Comparison of ENCODE assay signal across 26 cellular contexts in the genomic region with DNA sequence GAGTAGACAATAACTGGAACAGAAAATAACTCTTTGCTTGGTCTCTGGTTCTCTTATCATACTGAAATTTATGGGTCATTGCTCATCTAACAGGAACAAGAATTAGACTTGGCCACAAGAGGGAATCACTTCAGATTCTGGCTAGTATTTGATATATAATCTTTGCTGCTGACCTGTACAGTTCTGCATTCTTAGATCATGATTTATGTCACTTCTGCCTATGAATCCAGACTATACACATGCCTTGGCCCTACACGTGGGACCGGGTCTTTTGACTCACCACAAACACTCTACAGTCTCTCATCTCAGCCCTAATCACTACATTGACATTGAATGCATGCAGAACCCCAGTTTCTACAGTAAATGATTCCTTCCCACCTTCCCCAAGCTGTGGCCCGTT.
DNase-seq lines count a peak whose midpoint lies in the region; ATAC-seq and TF ChIP-seq lines count a peak whose summit lies in the region.
"Had no signal": no experiment of that assay in that cellular context is flagged by ENCODE, and none has a peak within 500 bp of the region (broad histone marks: within the 10 kb centered on the region; RNA-seq: fewer than 3 reads in every experiment).

No MANE protein-coding gene starts in this region.

- H3K79me2 ChIP-seq in SK-N-SH (ENCODE audit: insufficient read depth) (no peaks in the 10 kb centered on the region), trophoblast cell (ENCODE audit: control insufficient read depth, insufficient read depth, low read length, poor library complexity) (no peaks in the 10 kb centered on the region)

- no peak overlapping the region for H3K23ac ChIP-seq in trophoblast cell (ENCODE audit: low read length)

- peak overlapping the region; percentile 43 for H2BK120ac ChIP-seq in trophoblast cell (ENCODE audit: insufficient read depth, low read length, poor library complexity)

- no peaks in the 10 kb centered on the region for H3K79me1 ChIP-seq in trophoblast cell (ENCODE audit: low read length)

- no peaks in the 10 kb centered on the region for H4K20me1 ChIP-seq in SK-N-SH (ENCODE audit: insufficient read depth)
- H4K20me1 ChIP-seq: BLaER1 treated with 17β-estradiol and CSF1 and Interleukin-3, amounts not matched to agents 10 nM and 100 nM had no signal

- H4K91ac ChIP-seq in trophoblast cell (ENCODE audit: low read depth, low read length), result no peak overlapping the region

- H2AK5ac ChIP-seq in trophoblast cell (ENCODE audit: low read length), result no peak overlapping the region

- H3K4me1 ChIP-seq in SK-N-SH (ENCODE audit: control insufficient read depth in 1 of 2, insufficient read depth in 2 of 2, low read depth in 1 of 2, low read length in 1 of 2) (peaks cover 0 to 4% of the 10 kb centered on the region in 2 experiments; a peak in 2 of 4 replicates), trophoblast cell (ENCODE audit: control insufficient read depth in 1 of 2, insufficient read depth in 2 of 2, low read length in 2 of 2) (no peaks in the 10 kb centered on the region), right cardiac atrium (ENCODE audit: control insufficient read depth, insufficient read depth, low read length) (no peaks in the 10 kb centered on the region), vagina (no peaks in the 10 kb centered on the region)
- H3K4me1 ChIP-seq: BLaER1 treated with 17β-estradiol and CSF1 and Interleukin-3, amounts not matched to agents 10 nM and 100 nM; Caco-2 had no signal

- no peak for TF ChIP-seq EP300 in SK-N-SH (IDR thresholded peaks at IDR 0.05; ENCODE audit: borderline replicate concordance in 1 of 2, low read depth in 1 of 2, low read length in 1 of 2)

- H2AFZ ChIP-seq in SK-N-SH (ENCODE audit: low read depth) (no peak overlapping the region), trophoblast cell (ENCODE audit: insufficient read depth, low read length, poor library complexity) (no peak overlapping the region)

- POLR2A ChIA-PET in SK-N-SH (lab: Yijun Ruan, JAX), result no interaction called here

- H3K14ac ChIP-seq in trophoblast cell (ENCODE audit: low read length), result no peak overlapping the region

- H3K9me2 ChIP-seq in SK-N-SH, result no peaks in the 10 kb centered on the region

- peak; percentile 81 for ATAC-seq in SK-N-SH treated with all-trans-retinoic acid at 6 μM for 48 hours
- ATAC-seq in HG03159 (IDR thresholded peaks at IDR 0.05; ENCODE audit: unreplicated experiment), result no peak
- no peak for ATAC-seq in right cardiac atrium
- ATAC-seq: GM12878, PC-3 had no signal

- H3F3A ChIP-seq in SK-N-SH (replicated peaks; ENCODE audit: insufficient read depth), result no peaks in the 10 kb centered on the region

- H3K9ac ChIP-seq in SK-N-SH (no peak overlapping the region), trophoblast cell (ENCODE audit: low read length) (no peak overlapping the region)
- H3K9ac ChIP-seq: BLaER1 treated with 17β-estradiol and CSF1 and Interleukin-3, amounts not matched to agents 10 nM and 100 nM had no signal

- H3K4me3 ChIP-seq in SK-N-SH (ENCODE audit: low read depth in 2 of 2, low read length in 1 of 2), result no peak overlapping the region
- H3K4me3 ChIP-seq in brain microvascular endothelial cell (ENCODE audit: low read depth, low read length), result no peak overlapping the region
- no peak overlapping the region for H3K4me3 ChIP-seq in trophoblast cell (ENCODE audit: low read depth, low read length)
- no peak overlapping the region for H3K4me3 ChIP-seq in right cardiac atrium (ENCODE audit: low read length)
- H3K4me3 ChIP-seq in vagina, result no peak overlapping the region
- H3K4me3 ChIP-seq: BLaER1 treated with 17β-estradiol and CSF1 and Interleukin-3, amounts not matched to agents 10 nM and 100 nM; GM12878 had no signal

- H3K27me3 ChIP-seq in SK-N-SH (ENCODE audit: insufficient read depth) (no peaks in the 10 kb centered on the region), brain microvascular endothelial cell (replicated peaks) (no peaks in the 10 kb centered on the region), trophoblast cell (ENCODE audit: insufficient read depth, low read length) (no peaks in the 10 kb centered on the region), right cardiac atrium (ENCODE audit: control insufficient read depth, insufficient read depth) (no peaks in the 10 kb centered on the region), vagina (no peaks in the 10 kb centered on the region)
- H3K27me3 ChIP-seq: BLaER1 treated with 17β-estradiol and CSF1 and Interleukin-3, amounts not matched to agents 10 nM and 100 nM had no signal

- H2BK5ac ChIP-seq in trophoblast cell (ENCODE audit: low read depth, low read length, poor library complexity), result no peak overlapping the region

- no peak for DNase-seq in SK-N-SH
- no peak for DNase-seq in brain microvascular endothelial cell
- no peak for DNase-seq in trophoblast cell
- no peak for DNase-seq in NCI-H774 (lab: John Stamatoyannopoulos, UW)
- DNase-seq in right cardiac atrium, result no peak
- no peak for DNase-seq in vagina (ENCODE audit: extremely low spot score in 2 of 2)
- DNase-seq: Caco-2; CD4-positive, alpha-beta memory T cell; DMS 273 treated with DMSO at 0.1 percent for 48 hours; DMS79 treated with DMSO at 0.1 percent for 48 hours; H7; HFFc6; KBM-7; MM.1S; NCI-H1048; NCI-H1417 treated with DMSO at 0.1 percent for 48 hours; NCI-H1930; NCI-H510A treated with DMSO at 0.1 percent for 48 hours; NCI-H748 treated with DMSO at 0.1 percent for 48 hours; PC-3; Right ventricle myocardium superior had no signal

- H3K4ac ChIP-seq in trophoblast cell (ENCODE audit: low read depth, low read length), result no peak overlapping the region

- no peaks in the 10 kb centered on the region for H3K9me3 ChIP-seq in SK-N-SH
- no peaks in the 10 kb centered on the region for H3K9me3 ChIP-seq in trophoblast cell (ENCODE audit: insufficient read depth, low read depth, low read length)
- H3K9me3 ChIP-seq in right cardiac atrium (ENCODE audit: control insufficient read depth, low read length), result no peaks in the 10 kb centered on the region
- no peaks in the 10 kb centered on the region for H3K9me3 ChIP-seq in vagina
- H3K9me3 ChIP-seq: BLaER1 treated with 17β-estradiol and CSF1 and Interleukin-3, amounts not matched to agents 10 nM and 100 nM; Caco-2 had no signal

- TF ChIP-seq CTCF in SK-N-SH (IDR thresholded peaks at IDR 0.05) (no peak), brain microvascular endothelial cell (IDR thresholded peaks at IDR 0.05; ENCODE audit: low read depth, low read length, missing control alignments) (peak; percentile 2), vagina (IDR thresholded peaks at IDR 0.05) (no peak)

- no peak for TF ChIP-seq POLR2A in vagina (IDR thresholded peaks at IDR 0.05)

- no peak overlapping the region for H4K8ac ChIP-seq in trophoblast cell (ENCODE audit: low read depth, low read length)

- H4K12ac ChIP-seq in trophoblast cell (ENCODE audit: low read depth, low read length), result no peak overlapping the region

- no peak overlapping the region for H3K18ac ChIP-seq in trophoblast cell (ENCODE audit: low read length)

- in situ Hi-C loops in brain microvascular endothelial cell (cut with HindIII; ENCODE audit: low pct_ligation_motif_present, low sequenced_read_pairs), result no loop called here

- H3K36me3 ChIP-seq in SK-N-SH (replicated peaks in 1 of 2; ENCODE audit: control insufficient read depth in 1 of 2, insufficient read depth in 2 of 2, low read length in 1 of 2) (no peaks in the 10 kb centered on the region), brain microvascular endothelial cell (replicated peaks) (no peaks in the 10 kb centered on the region), trophoblast cell (ENCODE audit: control insufficient read depth in 1 of 2, insufficient read depth in 2 of 2, low read length in 2 of 2) (no peaks in the 10 kb centered on the region), vagina (no peaks in the 10 kb centered on the region)
- H3K36me3 ChIP-seq: BLaER1 treated with 17β-estradiol and CSF1 and Interleukin-3, amounts not matched to agents 10 nM and 100 nM had no signal

- WGBS in SK-N-SH (ENCODE audit: low lambda C conversion rate), result 48% methylated on average over 3 of the region's 3 CpGs
- WGBS in trophoblast cell (ENCODE audit: extremely low coverage, insufficient coverage, insufficient read length), result no CpG with 5 or more reads among the region's 3 CpGs
- 45% methylated on average over 3 of the region's 3 CpGs for WGBS in right cardiac atrium

- intact Hi-C loops in right cardiac atrium (cut with DNase I), result no loop called here
- intact Hi-C loops in vagina (cut with DNase I), result no loop called here

- no peak overlapping the region for H3K4me2 ChIP-seq in SK-N-SH
- H3K4me2 ChIP-seq in trophoblast cell (ENCODE audit: low read length), result no peak overlapping the region
- H3K4me2 ChIP-seq: BLaER1 treated with 17β-estradiol and CSF1 and Interleukin-3, amounts not matched to agents 10 nM and 100 nM had no signal

- no peak overlapping the region for H3K27ac ChIP-seq in SK-N-SH (ENCODE audit: low read depth in 2 of 2, low read length in 1 of 2)
- no peak overlapping the region for H3K27ac ChIP-seq in brain microvascular endothelial cell
- no peak overlapping the region for H3K27ac ChIP-seq in trophoblast cell (ENCODE audit: low read depth, low read length)
- H3K27ac ChIP-seq in right cardiac atrium (ENCODE audit: low read length), result no peak overlapping the region
- no peak overlapping the region for H3K27ac ChIP-seq in vagina
- H3K27ac ChIP-seq: 22Rv1; BLaER1 treated with 17β-estradiol and CSF1 and Interleukin-3, amounts not matched to agents 10 nM and 100 nM had no signal

- H2BK12ac ChIP-seq in trophoblast cell (ENCODE audit: low read length), result no peak overlapping the region

- TF ChIP-seq RAD21 in SK-N-SH (IDR thresholded peaks at IDR 0.05; ENCODE audit: low read length), result no peak

- CTCF ChIA-PET in SK-N-SH (lab: Yijun Ruan, JAX), result no interaction called here

TF ChIP-seq in SK-N-SH treated with all-trans-retinoic acid at 6 μM for 48 hours, 23 proteins besides CTCF, POLR2A, EP300 and RAD21:
- 0 out of 2 replicates have a peak, but pooled peaks have one; percentile 19 for TF ChIP-seq RARB (CRISPR knock-in tag; IDR thresholded peaks at IDR 0.05)
- TF ChIP-seq CSDC2 (CRISPR knock-in tag; IDR thresholded peaks at IDR 0.05), result no peak
- peak; percentile 61; the same call in 1 of the 2 replicates for TF ChIP-seq TOX (CRISPR knock-in tag; IDR thresholded peaks at IDR 0.05; ENCODE audit: borderline replicate concordance)

TF ChIP-seq in SK-N-SH, 30 proteins besides CTCF, POLR2A, EP300 and RAD21 (continues in another document):
- TF ChIP-seq GABPA (IDR thresholded peaks at IDR 0.05; ENCODE audit: low read depth) (no peak), NRF1 (IDR thresholded peaks at IDR 0.05; ENCODE audit: low read depth, low read length) (no peak), GATA2 (CRISPR knock-in tag; IDR thresholded peaks at IDR 0.05) (no peak), FOXJ3 (CRISPR knock-in tag; IDR thresholded peaks at IDR 0.05) (no peak), TAF1 (IDR thresholded peaks at IDR 0.05; ENCODE audit: borderline replicate concordance, low read depth, low read length) (no peak)
- TF ChIP-seq, protein P1, sequence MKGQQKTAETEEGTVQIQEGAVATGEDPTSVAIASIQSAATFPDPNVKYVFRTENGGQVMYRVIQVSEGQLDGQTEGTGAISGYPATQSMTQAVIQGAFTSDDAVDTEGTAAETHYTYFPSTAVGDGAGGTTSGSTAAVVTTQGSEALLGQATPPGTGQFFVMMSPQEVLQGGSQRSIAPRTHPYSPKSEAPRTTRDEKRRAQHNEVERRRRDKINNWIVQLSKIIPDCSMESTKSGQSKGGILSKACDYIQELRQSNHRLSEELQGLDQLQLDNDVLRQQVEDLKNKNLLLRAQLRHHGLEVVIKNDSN (IDR thresholded peaks at IDR 0.05; ENCODE audit: borderline replicate concordance, low read depth), result no peak
